In the genomic region with DNA sequence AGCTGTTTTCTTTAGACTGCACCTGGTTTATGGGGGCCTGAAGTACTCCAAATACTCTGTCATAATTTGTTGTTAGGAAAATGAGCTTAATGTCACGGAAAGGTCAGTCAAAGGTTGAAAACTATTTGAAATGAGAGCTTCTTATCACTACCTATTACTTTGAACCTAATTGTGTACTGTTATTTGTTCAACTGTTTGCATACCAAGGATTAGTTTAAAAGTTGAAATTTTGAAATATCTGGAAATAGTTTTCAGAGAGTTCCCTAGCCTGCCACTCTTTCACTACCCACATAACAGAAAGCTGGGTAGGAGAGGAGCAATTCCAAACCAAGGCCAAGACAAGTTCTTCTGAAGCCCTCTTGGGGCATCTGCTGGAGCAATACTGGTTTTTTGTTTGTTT, we compare ENCODE assay signal across 1 cellular context.
TF ChIP-seq lines count a peak whose summit lies in the region.

No MANE protein-coding gene starts in this region.

TF ChIP-seq in HepG2, 621 proteins besides CTCF, POLR2A, EP300 and RAD21 (continued from another document and continues in another):
- TF ChIP-seq THRA (CRISPR knock-in tag; IDR thresholded peaks at IDR 0.05; ENCODE audit: borderline replicate concordance): no peak
- no peak for TF ChIP-seq RAD51 (IDR thresholded peaks at IDR 0.05; ENCODE audit: borderline replicate concordance)
- TF ChIP-seq, protein P1, sequence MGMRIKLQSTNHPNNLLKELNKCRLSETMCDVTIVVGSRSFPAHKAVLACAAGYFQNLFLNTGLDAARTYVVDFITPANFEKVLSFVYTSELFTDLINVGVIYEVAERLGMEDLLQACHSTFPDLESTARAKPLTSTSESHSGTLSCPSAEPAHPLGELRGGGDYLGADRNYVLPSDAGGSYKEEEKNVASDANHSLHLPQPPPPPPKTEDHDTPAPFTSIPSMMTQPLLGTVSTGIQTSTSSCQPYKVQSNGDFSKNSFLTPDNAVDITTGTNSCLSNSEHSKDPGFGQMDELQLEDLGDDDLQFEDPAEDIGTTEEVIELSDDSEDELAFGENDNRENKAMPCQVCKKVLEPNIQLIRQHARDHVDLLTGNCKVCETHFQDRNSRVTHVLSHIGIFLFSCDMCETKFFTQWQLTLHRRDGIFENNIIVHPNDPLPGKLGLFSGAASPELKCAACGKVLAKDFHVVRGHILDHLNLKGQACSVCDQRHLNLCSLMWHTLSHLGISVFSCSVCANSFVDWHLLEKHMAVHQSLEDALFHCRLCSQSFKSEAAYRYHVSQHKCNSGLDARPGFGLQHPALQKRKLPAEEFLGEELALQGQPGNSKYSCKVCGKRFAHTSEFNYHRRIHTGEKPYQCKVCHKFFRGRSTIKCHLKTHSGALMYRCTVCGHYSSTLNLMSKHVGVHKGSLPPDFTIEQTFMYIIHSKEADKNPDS (CRISPR knock-in tag; IDR thresholded peaks at IDR 0.05): 0 out of 2 replicates have a peak, but pooled peaks have one; percentile 25
- TF ChIP-seq TBX3 (IDR thresholded peaks at IDR 0.05; ENCODE audit: borderline replicate concordance): peak; percentile 85; the same call in 1 of the 2 replicates
- no peak for TF ChIP-seq HNRNPH1 (optimal IDR thresholded peaks at IDR 0.05; ENCODE audit: low read depth, low read length)
- TF ChIP-seq STAG1 (CRISPR knock-in tag; IDR thresholded peaks at IDR 0.05): no peak
- no peak for TF ChIP-seq RORA (CRISPR knock-in tag; IDR thresholded peaks at IDR 0.05)
- TF ChIP-seq MIER2 (CRISPR knock-in tag; IDR thresholded peaks at IDR 0.05): no peak
- peak; percentile 84 for TF ChIP-seq RARA (CRISPR knock-in tag; IDR thresholded peaks at IDR 0.05)
- no peak for TF ChIP-seq SOX13 (IDR thresholded peaks at IDR 0.05)
- peak in 1 of 2 experiments; percentile 88; a peak in 2 of 4 replicates for TF ChIP-seq SOX13 (CRISPR knock-in tag; conservative IDR thresholded peaks at IDR 0.05 in 1 of 2, IDR thresholded peaks at IDR 0.05 in 1 of 2)
- no peak for TF ChIP-seq ZNF513 (CRISPR knock-in tag; conservative IDR thresholded peaks at IDR 0.05)
- peak; percentile 38; the same call in 1 of the 2 replicates for TF ChIP-seq SIX4 (CRISPR knock-in tag; IDR thresholded peaks at IDR 0.05)
- TF ChIP-seq FOXO1 (CRISPR knock-in tag; IDR thresholded peaks at IDR 0.05): peak; percentile 65; the same call in 1 of the 2 replicates
- TF ChIP-seq ZNF724P (CRISPR knock-in tag; IDR thresholded peaks at IDR 0.05; ENCODE audit: borderline replicate concordance): no peak
- 0 out of 2 replicates have a peak, but pooled peaks have one; percentile 41 for TF ChIP-seq HOXD1 (CRISPR knock-in tag; IDR thresholded peaks at IDR 0.05)
- TF ChIP-seq, protein P2, sequence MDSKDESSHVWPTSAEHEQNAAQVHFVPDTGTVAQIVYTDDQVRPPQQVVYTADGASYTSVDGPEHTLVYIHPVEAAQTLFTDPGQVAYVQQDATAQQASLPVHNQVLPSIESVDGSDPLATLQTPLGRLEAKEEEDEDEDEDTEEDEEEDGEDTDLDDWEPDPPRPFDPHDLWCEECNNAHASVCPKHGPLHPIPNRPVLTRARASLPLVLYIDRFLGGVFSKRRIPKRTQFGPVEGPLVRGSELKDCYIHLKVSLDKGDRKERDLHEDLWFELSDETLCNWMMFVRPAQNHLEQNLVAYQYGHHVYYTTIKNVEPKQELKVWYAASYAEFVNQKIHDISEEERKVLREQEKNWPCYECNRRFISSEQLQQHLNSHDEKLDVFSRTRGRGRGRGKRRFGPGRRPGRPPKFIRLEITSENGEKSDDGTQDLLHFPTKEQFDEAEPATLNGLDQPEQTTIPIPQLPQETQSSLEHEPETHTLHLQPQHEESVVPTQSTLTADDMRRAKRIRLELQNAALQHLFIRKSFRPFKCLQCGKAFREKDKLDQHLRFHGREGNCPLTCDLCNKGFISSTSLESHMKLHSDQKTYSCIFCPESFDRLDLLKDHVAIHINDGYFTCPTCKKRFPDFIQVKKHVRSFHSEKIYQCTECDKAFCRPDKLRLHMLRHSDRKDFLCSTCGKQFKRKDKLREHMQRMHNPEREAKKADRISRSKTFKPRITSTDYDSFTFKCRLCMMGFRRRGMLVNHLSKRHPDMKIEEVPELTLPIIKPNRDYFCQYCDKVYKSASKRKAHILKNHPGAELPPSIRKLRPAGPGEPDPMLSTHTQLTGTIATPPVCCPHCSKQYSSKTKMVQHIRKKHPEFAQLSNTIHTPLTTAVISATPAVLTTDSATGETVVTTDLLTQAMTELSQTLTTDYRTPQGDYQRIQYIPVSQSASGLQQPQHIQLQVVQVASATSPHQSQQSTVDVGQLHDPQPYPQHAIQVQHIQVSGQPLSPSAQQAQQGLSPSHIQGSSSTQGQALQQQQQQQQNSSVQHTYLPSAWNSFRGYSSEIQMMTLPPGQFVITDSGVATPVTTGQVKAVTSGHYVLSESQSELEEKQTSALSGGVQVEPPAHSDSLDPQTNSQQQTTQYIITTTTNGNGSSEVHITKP (CRISPR knock-in tag; IDR thresholded peaks at IDR 0.05; ENCODE audit: low read depth): no peak
- no peak for TF ChIP-seq GABPB1 (CRISPR knock-in tag; IDR thresholded peaks at IDR 0.05)
- TF ChIP-seq SMC3 (IDR thresholded peaks at IDR 0.05; ENCODE audit: low read length): no peak
- TF ChIP-seq KDM3A (CRISPR knock-in tag; IDR thresholded peaks at IDR 0.05; ENCODE audit: low read depth): no peak
- no peak for TF ChIP-seq ZNF597 (CRISPR knock-in tag; IDR thresholded peaks at IDR 0.05)
- TF ChIP-seq PRDM15 (CRISPR knock-in tag; IDR thresholded peaks at IDR 0.05): no peak
- no peak for TF ChIP-seq SAFB2 (CRISPR knock-in tag; IDR thresholded peaks at IDR 0.05; ENCODE audit: borderline replicate concordance, low read depth)
- no peak for TF ChIP-seq SCMH1 (CRISPR knock-in tag; IDR thresholded peaks at IDR 0.05; ENCODE audit: borderline replicate concordance)
- TF ChIP-seq SP1 (IDR thresholded peaks at IDR 0.05): no peak
- TF ChIP-seq SP1 (CRISPR knock-in tag; IDR thresholded peaks at IDR 0.05): no peak
- TF ChIP-seq, protein P3, sequence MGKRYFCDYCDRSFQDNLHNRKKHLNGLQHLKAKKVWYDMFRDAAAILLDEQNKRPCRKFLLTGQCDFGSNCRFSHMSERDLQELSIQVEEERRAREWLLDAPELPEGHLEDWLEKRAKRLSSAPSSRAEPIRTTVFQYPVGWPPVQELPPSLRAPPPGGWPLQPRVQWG (CRISPR knock-in tag; IDR thresholded peaks at IDR 0.05; ENCODE audit: borderline replicate concordance, low read depth): no peak
- TF ChIP-seq FOXK1 (CRISPR knock-in tag; IDR thresholded peaks at IDR 0.05; ENCODE audit: borderline replicate concordance, low read depth): 0 out of 2 replicates have a peak, but pooled peaks have one; percentile 19
- no peak for TF ChIP-seq ZSCAN20 (CRISPR knock-in tag; IDR thresholded peaks at IDR 0.05; ENCODE audit: borderline replicate concordance)
- TF ChIP-seq ZSCAN22 (CRISPR knock-in tag; IDR thresholded peaks at IDR 0.05): no peak
- no peak for TF ChIP-seq ZKSCAN5 (CRISPR knock-in tag; IDR thresholded peaks at IDR 0.05)
- no peak for TF ChIP-seq ZNF746 (CRISPR knock-in tag; IDR thresholded peaks at IDR 0.05)
- TF ChIP-seq YY1 (IDR thresholded peaks at IDR 0.05; ENCODE audit: insufficient read depth, insufficient replicate concordance, low read depth, low read length): no peak
- TF ChIP-seq SRSF1 (optimal IDR thresholded peaks at IDR 0.05; ENCODE audit: low read depth, low read length): no peak
- TF ChIP-seq, protein P4, sequence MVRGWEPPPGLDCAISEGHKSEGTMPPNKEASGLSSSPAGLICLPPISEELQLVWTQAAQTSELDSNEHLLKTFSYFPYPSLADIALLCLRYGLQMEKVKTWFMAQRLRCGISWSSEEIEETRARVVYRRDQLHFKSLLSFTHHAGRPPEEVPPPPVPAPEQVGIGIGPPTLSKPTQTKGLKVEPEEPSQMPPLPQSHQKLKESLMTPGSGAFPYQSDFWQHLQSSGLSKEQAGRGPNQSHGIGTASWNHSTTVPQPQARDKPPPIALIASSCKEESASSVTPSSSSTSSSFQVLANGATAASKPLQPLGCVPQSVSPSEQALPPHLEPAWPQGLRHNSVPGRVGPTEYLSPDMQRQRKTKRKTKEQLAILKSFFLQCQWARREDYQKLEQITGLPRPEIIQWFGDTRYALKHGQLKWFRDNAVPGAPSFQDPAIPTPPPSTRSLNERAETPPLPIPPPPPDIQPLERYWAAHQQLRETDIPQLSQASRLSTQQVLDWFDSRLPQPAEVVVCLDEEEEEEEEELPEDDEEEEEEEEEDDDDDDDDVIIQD (CRISPR knock-in tag; IDR thresholded peaks at IDR 0.05; ENCODE audit: low read depth): 0 out of 2 replicates have a peak, but pooled peaks have one; percentile 42
- no peak for TF ChIP-seq ZNF274 (CRISPR knock-in tag; IDR thresholded peaks at IDR 0.05)
- TF ChIP-seq ZNF569 (CRISPR knock-in tag; IDR thresholded peaks at IDR 0.05; ENCODE audit: borderline replicate concordance): no peak
- TF ChIP-seq, protein P5, sequence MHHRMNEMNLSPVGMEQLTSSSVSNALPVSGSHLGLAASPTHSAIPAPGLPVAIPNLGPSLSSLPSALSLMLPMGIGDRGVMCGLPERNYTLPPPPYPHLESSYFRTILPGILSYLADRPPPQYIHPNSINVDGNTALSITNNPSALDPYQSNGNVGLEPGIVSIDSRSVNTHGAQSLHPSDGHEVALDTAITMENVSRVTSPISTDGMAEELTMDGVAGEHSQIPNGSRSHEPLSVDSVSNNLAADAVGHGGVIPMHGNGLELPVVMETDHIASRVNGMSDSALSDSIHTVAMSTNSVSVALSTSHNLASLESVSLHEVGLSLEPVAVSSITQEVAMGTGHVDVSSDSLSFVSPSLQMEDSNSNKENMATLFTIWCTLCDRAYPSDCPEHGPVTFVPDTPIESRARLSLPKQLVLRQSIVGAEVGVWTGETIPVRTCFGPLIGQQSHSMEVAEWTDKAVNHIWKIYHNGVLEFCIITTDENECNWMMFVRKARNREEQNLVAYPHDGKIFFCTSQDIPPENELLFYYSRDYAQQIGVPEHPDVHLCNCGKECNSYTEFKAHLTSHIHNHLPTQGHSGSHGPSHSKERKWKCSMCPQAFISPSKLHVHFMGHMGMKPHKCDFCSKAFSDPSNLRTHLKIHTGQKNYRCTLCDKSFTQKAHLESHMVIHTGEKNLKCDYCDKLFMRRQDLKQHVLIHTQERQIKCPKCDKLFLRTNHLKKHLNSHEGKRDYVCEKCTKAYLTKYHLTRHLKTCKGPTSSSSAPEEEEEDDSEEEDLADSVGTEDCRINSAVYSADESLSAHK (CRISPR knock-in tag; IDR thresholded peaks at IDR 0.05; ENCODE audit: borderline replicate concordance): no peak
- TF ChIP-seq ZNF550 (CRISPR knock-in tag; IDR thresholded peaks at IDR 0.05; ENCODE audit: borderline replicate concordance): no peak
- no peak for TF ChIP-seq SAP130 (CRISPR knock-in tag; IDR thresholded peaks at IDR 0.05; ENCODE audit: low read depth)
- TF ChIP-seq CREM (IDR thresholded peaks at IDR 0.05): peak; percentile 72
- no peak for TF ChIP-seq CREM (CRISPR knock-in tag; IDR thresholded peaks at IDR 0.05)
- TF ChIP-seq ZNF224 (CRISPR knock-in tag; IDR thresholded peaks at IDR 0.05): no peak
- peak; percentile 57; the same call in 1 of the 2 replicates for TF ChIP-seq HNF4G (IDR thresholded peaks at IDR 0.05; ENCODE audit: borderline replicate concordance, low read depth, low read length)
- no peak for TF ChIP-seq HNF4G (CRISPR knock-in tag; IDR thresholded peaks at IDR 0.05; ENCODE audit: borderline replicate concordance, low read depth)
